ENCODE assay signal across 9 cellular contexts in the genomic region with DNA sequence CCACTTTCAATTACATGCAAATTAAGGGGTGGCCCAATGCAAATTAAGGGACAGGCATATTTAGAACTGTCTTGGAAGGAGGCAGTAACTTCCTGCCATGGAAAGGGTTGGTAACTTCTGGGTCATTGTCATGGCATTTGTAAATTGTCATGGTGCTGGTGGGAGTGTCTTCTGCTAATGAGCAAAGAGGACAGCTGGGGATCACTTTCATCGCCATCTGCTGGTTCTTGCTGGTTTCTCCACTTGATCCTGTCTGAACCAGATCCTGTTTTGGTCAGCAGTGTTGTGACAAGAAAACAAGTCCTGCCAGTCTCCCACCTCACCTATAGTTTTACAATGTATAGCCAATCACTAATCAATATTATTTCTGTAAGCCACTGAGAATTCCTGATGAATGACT. TPM values are rescaled to one million over a fixed set of nuclear protein-coding genes. Genes with fewer than 3 reads are reported as not detected.
A peak's percentile ranks its signal among the peaks of the same experiment; 100 is the strongest.
DNase-seq lines count a peak whose midpoint lies in the region; ATAC-seq, FAIRE-seq and TF ChIP-seq lines count a peak whose summit lies in the region.
"Had no signal": no experiment of that assay in that cellular context is flagged by ENCODE, and none has a peak within 500 bp of the region (broad histone marks: within the 10 kb centered on the region; RNA-seq: fewer than 3 reads in every experiment).

No MANE protein-coding gene starts in this region.

- H3K27me3 ChIP-seq in AG04450 (ENCODE audit: control insufficient read depth, insufficient read depth, low read length) (no peaks in the 10 kb centered on the region), fibroblast of lung (ENCODE audit: control insufficient read depth, insufficient read depth, low read length) (peaks cover 4% of the 10 kb centered on the region), esophagus squamous epithelium (no peaks in the 10 kb centered on the region)

- ATAC-seq in GM18499 (IDR thresholded peaks at IDR 0.05; ENCODE audit: insufficient read depth, unreplicated experiment) (peak; percentile 60), HG02981 (IDR thresholded peaks at IDR 0.05; ENCODE audit: unreplicated experiment) (peak; percentile 87)

- H3K4me1 ChIP-seq in fibroblast of lung (ENCODE audit: control insufficient read depth, extremely low read depth, insufficient read depth, low read length): no peaks in the 10 kb centered on the region
- H3K4me1 ChIP-seq in esophagus squamous epithelium: no peaks in the 10 kb centered on the region

- DNase-seq in AG04450 (ENCODE audit: low read depth, low spot score) (no peak), NCI-H82 treated with DMSO at 0.1 percent for 48 hours (lab: John Stamatoyannopoulos, UW; ENCODE audit: unreplicated experiment) (peak; percentile 62), fibroblast of lung (ENCODE audit: low read depth in 2 of 2) (peak; percentile 11), esophagus squamous epithelium (lab: John Stamatoyannopoulos, UW) (no peak), RCC 7860 (ENCODE audit: low spot score) (no peak)
- no peak for DNase-seq in NK-92 treated with Interleukin-12 subunit alpha and Interleukin-12 subunit beta, amount 100 ng/mL, for 24 hours (lab: John Stamatoyannopoulos, UW)

- no peak for TF ChIP-seq POLR2A in esophagus squamous epithelium (IDR thresholded peaks at IDR 0.05)

- H2AFZ ChIP-seq in fibroblast of lung (ENCODE audit: low read length): no peak overlapping the region

- H3K4me2 ChIP-seq in fibroblast of lung (ENCODE audit: extremely low read depth, insufficient read depth, low read length): no peak overlapping the region

- H3K9me3 ChIP-seq in AG04450 (ENCODE audit: control insufficient read depth, insufficient read depth, low read length): no peaks in the 10 kb centered on the region
- H3K9me3 ChIP-seq in fibroblast of lung (ENCODE audit: control insufficient read depth, insufficient read depth, low read depth, low read length): no peaks in the 10 kb centered on the region
- no peaks in the 10 kb centered on the region for H3K9me3 ChIP-seq in esophagus squamous epithelium

- CTCF ChIA-PET in AG04450 (lab: Charles Lee): interaction anchor here (0.6 to 9.2 kb wide), 11 partner anchors 8 to 1131 kb away, joined by 3 to 77 read pairs (median 3); no protein-coding TSS in a partner anchor

- TF ChIP-seq CTCF in AG04450 (IDR thresholded peaks at IDR 0.05; ENCODE audit: low read depth, low read length) (peak; percentile 47; the same call in 1 of the 2 replicates), fibroblast of lung (conservative IDR thresholded peaks at IDR 0.05 in 1 of 2, IDR thresholded peaks at IDR 0.05 in 1 of 2; ENCODE audit: low read depth in 1 of 2, low read length in 2 of 2) (peak; percentile 30 to 35), esophagus squamous epithelium (IDR thresholded peaks at IDR 0.05) (peak in 1 of 6 experiments; percentile 35)

- WGBS in esophagus squamous epithelium, 2 donors: 29 to 36% methylated on average over 1 of the region's 1 CpG

- H3K79me2 ChIP-seq in fibroblast of lung (ENCODE audit: control insufficient read depth, insufficient read depth, low read length): no peaks in the 10 kb centered on the region

- intact Hi-C loops in esophagus squamous epithelium (cut with DNase I): no loop called here

- no peaks in the 10 kb centered on the region for H4K20me1 ChIP-seq in fibroblast of lung (ENCODE audit: control insufficient read depth, extremely low read depth, insufficient read depth, low read length)

- no peak overlapping the region for H3K27ac ChIP-seq in AG04450 (ENCODE audit: low read depth, low read length)
- H3K27ac ChIP-seq in fibroblast of lung (ENCODE audit: insufficient read depth, low read length): no peak overlapping the region
- no peak overlapping the region for H3K27ac ChIP-seq in esophagus squamous epithelium

- no peak overlapping the region for H3K9ac ChIP-seq in fibroblast of lung (ENCODE audit: insufficient read depth, low read length)

- FAIRE-seq in RCC 7860 (lab: Jason Lieb, UNC): no peak
- FAIRE-seq: islet of Langerhans had no signal

- H3K4me3 ChIP-seq in AG04450 (ENCODE audit: low read depth, low read length) (no peak overlapping the region), fibroblast of lung (replicated peaks in 1 of 4; ENCODE audit: control extremely low read depth in 1 of 4, insufficient read depth in 1 of 4, low read depth in 3 of 4, low read length in 4 of 4) (no peak overlapping the region), esophagus squamous epithelium (no peak overlapping the region)

- POLR2A ChIA-PET in AG04450 (lab: Yijun Ruan, JAX): no interaction called here

- no peaks in the 10 kb centered on the region for H3K36me3 ChIP-seq in fibroblast of lung (ENCODE audit: control insufficient read depth, insufficient read depth, low read length)
- H3K36me3 ChIP-seq in esophagus squamous epithelium: no peaks in the 10 kb centered on the region

RNA-seq across cellular contexts. Expression of a gene that starts 23.4 kb away (rescaled TPM):
- not detected in 2 replicates for polyA plus RNA-seq in AG04450 (2011; rRNA removed)
- not detected in 2 replicates for polyA minus RNA-seq in AG04450 (2011; rRNA and poly(A)+ RNA removed)
- total RNA-seq in fibroblast of lung: not detected in 2 replicates
- not detected in 2 replicates for polyA plus RNA-seq in fibroblast of lung
- polyA plus RNA-seq in fibroblast of lung (2012): not detected in 2 replicates
- polyA minus RNA-seq in fibroblast of lung (ENCODE audit: low replicate concordance): not detected in 2 replicates
- total RNA-seq in esophagus squamous epithelium: not detected

Comparison
In these comparisons a context has a peak if more than half of its experiments do, and no peak if none do; other contexts are left out.
1. DNase-seq: peak in NCI-H82 treated with DMSO at 0.1 percent for 48 hours (single experiment) and fibroblast of lung (2 of 2); none in AG04450 (single experiment), esophagus squamous epithelium (single experiment), NK-92 treated with Interleukin-12 subunit alpha and Interleukin-12 subunit beta, amount 100 ng/mL, for 24 hours (single experiment) and RCC 7860 (single experiment).